ENCODE assay signal across 1 cellular context in genomic region chr4:6886886-6887285, GRCh38.
TF ChIP-seq lines count a peak whose summit lies in the region.

No MANE protein-coding gene starts in this region.

TF ChIP-seq in HepG2, 621 proteins besides CTCF, POLR2A, EP300 and RAD21 (continued from another document):
- no peak for TF ChIP-seq NFATC3 (CRISPR knock-in tag; IDR thresholded peaks at IDR 0.05)
- no peak for TF ChIP-seq GATAD2A (CRISPR knock-in tag; IDR thresholded peaks at IDR 0.05)
- no peak for TF ChIP-seq RERE (CRISPR knock-in tag; IDR thresholded peaks at IDR 0.05; ENCODE audit: low read depth)
- no peak for TF ChIP-seq ZKSCAN1 (IDR thresholded peaks at IDR 0.05; ENCODE audit: low read length)
- TF ChIP-seq TMF1 (CRISPR knock-in tag; IDR thresholded peaks at IDR 0.05; ENCODE audit: low read depth) = no peak
- TF ChIP-seq TOE1 (CRISPR knock-in tag; IDR thresholded peaks at IDR 0.05) = no peak
- no peak for TF ChIP-seq NR1H2 (CRISPR knock-in tag; IDR thresholded peaks at IDR 0.05; ENCODE audit: borderline replicate concordance, low read depth)
- no peak for TF ChIP-seq ZNF274 (CRISPR knock-in tag; IDR thresholded peaks at IDR 0.05)
- no peak for TF ChIP-seq ZNF432 (CRISPR knock-in tag; IDR thresholded peaks at IDR 0.05; ENCODE audit: borderline replicate concordance)
- TF ChIP-seq FOSL2 (CRISPR knock-in tag; IDR thresholded peaks at IDR 0.05) = no peak
